In genomic region chr3:100954990-100955389, GRCh38 we compare ENCODE assay signal across 11 cellular contexts. TPM values are rescaled to one million over a fixed set of nuclear protein-coding genes. Genes with fewer than 3 reads are reported as not detected.
DNase-seq lines count a peak whose midpoint lies in the region; ATAC-seq and TF ChIP-seq lines count a peak whose summit lies in the region.
"Had no signal": no experiment of that assay in that cellular context is flagged by ENCODE, and none has a peak within 500 bp of the region (broad histone marks: within the 10 kb centered on the region; RNA-seq: fewer than 3 reads in every experiment).

No MANE protein-coding gene starts in this region.

- peaks cover 0 to 3% of the 10 kb centered on the region in 2 donors for H3K4me1 ChIP-seq in ascending aorta

- ATAC-seq in Right ventricle myocardium superior (ENCODE audit: poor library complexity) (peak; percentile 91), GM21367 (IDR thresholded peaks at IDR 0.05; ENCODE audit: unreplicated experiment) (no peak), GM18909 (IDR thresholded peaks at IDR 0.05; ENCODE audit: poor library complexity, unreplicated experiment) (no peak)
- ATAC-seq: stimulated activated naive CD8-positive, alpha-beta T cell treated with anti-CD3 and anti-CD28 coated beads, Interleukin-15, Interleukin-2, amounts not matched to agents 100 U/mL and 50 U/mL, for 24 hours had no signal

- H3K9me3 ChIP-seq in ascending aorta = peaks cover 0 to 5% of the 10 kb centered on the region in 2 donors

- no peak overlapping the region for H3K4me3 ChIP-seq in ascending aorta
- peak overlapping the region; percentile 17 for H3K4me3 ChIP-seq in skeletal muscle cell (ENCODE audit: low read depth, low read length)
- H3K4me3 ChIP-seq: skin epidermis had no signal

- TF ChIP-seq CTCF in ascending aorta (IDR thresholded peaks at IDR 0.05) = no peak

- intact Hi-C loops in ascending aorta (cut with DNase I) (loop anchor here (5.0 kb wide), 1 partner anchor 37 kb away; the partner anchor contains the start of gene ABI3BP), Right ventricle myocardium superior (cut with DNase I) (no loop called here)

- DNase-seq in EL = peak; percentile 95
- peak in 1 of 2 donors; percentile 84 for DNase-seq in ascending aorta (ENCODE audit: low spot score in 2 of 2)
- peak; percentile 48 for DNase-seq in Right ventricle myocardium superior
- DNase-seq in skeletal muscle cell (ENCODE audit: low read depth) = peak; percentile 99
- no peak for DNase-seq in SHP77 treated with DMSO at 0.1 percent for 48 hours (lab: John Stamatoyannopoulos, UW)
- no peak for DNase-seq in stimulated activated CD4-positive, alpha-beta T cell treated with anti-CD3 and anti-CD28 coated beads, Interleukin-15, amount 100 ng/mL, for 24 hours
- DNase-seq: CD8-positive, alpha-beta memory T cell; stimulated activated naive CD8-positive, alpha-beta T cell treated with anti-CD3 and anti-CD28 coated beads, Interleukin-15, Interleukin-2, amounts not matched to agents 100 U/mL and 50 U/mL, for 24 hours had no signal

- no peaks in the 10 kb centered on the region for H3K27me3 ChIP-seq in ascending aorta

- no peaks in the 10 kb centered on the region for H3K36me3 ChIP-seq in ascending aorta

- H3K27ac ChIP-seq in ascending aorta = peak overlapping the region; percentile 17 to 46

RNA-seq across cellular contexts. Expression of gene ABI3BP, which starts 38.2 kb away (rescaled TPM):
- 54.2 TPM for total RNA-seq in ascending aorta
- 28.8 TPM for total RNA-seq in Right ventricle myocardium superior
- total RNA-seq: CD8-positive, alpha-beta memory T cell had no signal

Comparison
In these comparisons a context has a peak if more than half of its experiments do, and no peak if none do; other contexts are left out.
1. DNase-seq: peak in EL (single experiment), Right ventricle myocardium superior (single experiment) and skeletal muscle cell (single experiment); none in SHP77 treated with DMSO at 0.1 percent for 48 hours (single experiment) and stimulated activated CD4-positive, alpha-beta T cell treated with anti-CD3 and anti-CD28 coated beads, Interleukin-15, amount 100 ng/mL, for 24 hours (single experiment).